In the genomic region with DNA sequence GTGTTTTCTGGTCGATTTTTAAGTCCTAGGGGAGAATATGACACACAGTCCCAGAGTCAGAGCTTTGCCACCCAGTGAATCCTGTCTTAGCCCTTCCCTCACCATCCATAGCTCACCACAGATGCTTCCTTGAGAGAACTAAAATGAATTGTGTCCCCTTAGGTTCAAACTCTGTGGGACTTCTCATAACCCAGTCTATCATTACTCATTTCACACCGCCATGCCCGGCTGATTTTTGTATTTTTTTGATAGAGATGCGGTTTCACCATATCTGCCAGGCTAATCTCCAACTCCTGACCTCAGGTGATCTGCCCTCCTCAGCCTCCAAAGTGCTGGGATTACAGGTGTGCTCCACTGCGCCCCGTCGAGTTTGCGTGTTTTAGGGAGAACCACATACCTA, we compare ENCODE assay signal across 17 cellular contexts.
DNase-seq lines count a peak whose midpoint lies in the region; ATAC-seq, FAIRE-seq and TF ChIP-seq lines count a peak whose summit lies in the region.
"Had no signal": no experiment of that assay in that cellular context is flagged by ENCODE, and none has a peak within 500 bp of the region (broad histone marks: within the 10 kb centered on the region; RNA-seq: fewer than 3 reads in every experiment).

No MANE protein-coding gene starts in this region.

- 83% methylated on average over 8 of the region's 8 CpGs for WGBS in GM12878 (ENCODE audit: insufficient coverage, insufficient replicate concordance, low lambda C conversion rate, missing lambda C conversion rate)

- H3K4me3 Mint-ChIP-seq in immature natural killer cell = peak overlapping the region; percentile 17 to 60 (median 39)
- H3K4me3 Mint-ChIP-seq in stimulated activated naive B cell treated with anti-CD40 and anti-IgM and Interleukin-4, amounts not matched to agents 10 μg/mL and 1 μg/mL and 100 μg/mL, for 72 hours = peak overlapping the region in 1 of 2 donors; percentile 44

- no peaks in the 10 kb centered on the region for H3K9me3 Mint-ChIP-seq in immature natural killer cell
- H3K9me3 Mint-ChIP-seq in stimulated activated naive B cell treated with anti-CD40 and anti-IgM and Interleukin-4, amounts not matched to agents 10 μg/mL and 1 μg/mL and 100 μg/mL, for 72 hours = peaks cover 0 to 2% of the 10 kb centered on the region in 2 donors

- FAIRE-seq in GM12878 (lab: Jason Lieb, UNC) = no peak

- H2AFZ ChIP-seq in HCT116 (ENCODE audit: low read depth, low read length, poor library complexity, severe bottlenecking) (no peak overlapping the region), GM12878 (ENCODE audit: control insufficient read depth, low read depth, low read length) (no peak overlapping the region)

- no peaks in the 10 kb centered on the region for H4K20me1 ChIP-seq in HCT116 (ENCODE audit: insufficient read depth)
- H4K20me1 ChIP-seq in GM12878 (ENCODE audit: control insufficient read depth, insufficient read depth) = no peaks in the 10 kb centered on the region
- H4K20me1 ChIP-seq: BLaER1 treated with 17β-estradiol and CSF1 and Interleukin-3, amounts not matched to agents 10 nM and 100 nM had no signal

- intact Hi-C loops in HCT116 (cut with micrococcal nuclease) = no loop called here
- intact Hi-C loops in GM12878 (cut with micrococcal nuclease; ENCODE audit: unreplicated experiment) = no loop called here

- TF ChIP-seq CTCF in HCT116 (IDR thresholded peaks at IDR 0.05 in 2 of 3, conservative IDR thresholded peaks at IDR 0.05 in 1 of 3; ENCODE audit: borderline replicate concordance in 1 of 3, insufficient read depth in 1 of 3, low read depth in 2 of 3, low read length in 2 of 3) (no peak), GM12878 (IDR thresholded peaks at IDR 0.05 in 2 of 3, conservative IDR thresholded peaks at IDR 0.05 in 1 of 3; ENCODE audit: control insufficient read depth in 2 of 3, extremely low read depth in 1 of 3, insufficient read depth in 1 of 3, low read depth in 3 of 3, low read length in 3 of 3) (no peak)

- H3K36me3 Mint-ChIP-seq in immature natural killer cell = peaks cover 10 to 37% (median 31%) of the 10 kb centered on the region in 3 donors
- peaks cover 33 to 62% of the 10 kb centered on the region in 2 donors for H3K36me3 Mint-ChIP-seq in stimulated activated naive B cell treated with anti-CD40 and anti-IgM and Interleukin-4, amounts not matched to agents 10 μg/mL and 1 μg/mL and 100 μg/mL, for 72 hours

- RAD21 ChIA-PET in HCT116 (lab: Charles Lee; ENCODE audit: low non-redundant PET in 1 of 2, low total read pairs in 2 of 2, uncharacterized antibody in 2 of 2, unreplicated experiment in 2 of 2) = no interaction called here
- RAD21 ChIA-PET in GM12878 (lab: Charles Lee; ENCODE audit: unreplicated experiment) = no interaction called here

- TF ChIP-seq POLR2A in HCT116 (IDR thresholded peaks at IDR 0.05; ENCODE audit: borderline replicate concordance, extremely low read depth, insufficient read depth, insufficient read length) (no peak), GM12878 (IDR thresholded peaks at IDR 0.05; ENCODE audit: low read depth, low read length) (no peak)

- BruUV-seq in HCT116 (replicated peaks; lab: Mats Ljungman, UMichigan) (no TSS peak), GM12878 (replicated peaks; lab: Mats Ljungman, UMichigan) (no TSS peak)

- H3K4me3 ChIP-seq in HCT116 (replicated peaks in 1 of 2; ENCODE audit: low read depth in 1 of 2, low read length in 2 of 2) (no peak overlapping the region), GM12878 (no peak overlapping the region)
- H3K4me3 ChIP-seq: BLaER1 treated with 17β-estradiol and CSF1 and Interleukin-3, amounts not matched to agents 10 nM and 100 nM; HAP-1; Peyer's patch had no signal

- H3K79me2 ChIP-seq in HCT116 (ENCODE audit: insufficient read depth, low read length) = no peaks in the 10 kb centered on the region
- no peaks in the 10 kb centered on the region for H3K79me2 ChIP-seq in GM12878 (ENCODE audit: control insufficient read depth, insufficient read depth, low read length)

- no peak overlapping the region for H3K27ac ChIP-seq in HCT116 (ENCODE audit: low read depth, low read length)
- H3K27ac ChIP-seq in GM12878 (ENCODE audit: control insufficient read depth, insufficient read depth) = no peak overlapping the region
- H3K27ac ChIP-seq: Peyer's patch had no signal

- POLR2A ChIA-PET in HCT116 (lab: Charles Lee) (no interaction called here), GM12878 (lab: Charles Lee) (no interaction called here)

- no peak for DNase-seq in HCT116 (ENCODE audit: low read depth, low spot score)
- DNase-seq in GM12878 (ENCODE audit: low read depth, low spot score) = no peak
- DNase-seq in immature natural killer cell = no peak
- no peak for DNase-seq in stimulated activated naive B cell treated with anti-CD40 and anti-IgM and Interleukin-4, amounts not matched to agents 10 μg/mL and 1 μg/mL and 100 μg/mL, for 72 hours
- DNase-seq in stimulated activated CD8-positive, alpha-beta memory T cell treated with anti-CD3 and anti-CD28 coated beads, Interleukin-4, amount 100 ng/mL, for 48 hours = no peak
- no peak for DNase-seq in midbrain (lab: John Stamatoyannopoulos, UW)
- DNase-seq: DND-41, NCI-H1092 treated with DMSO at 0.1 percent for 48 hours, NCI-H146, NCI-H2171, NCI-H526, Peyer's patch, Right ventricle myocardium superior had no signal

- no peaks in the 10 kb centered on the region for H3K36me3 ChIP-seq in HCT116 (ENCODE audit: control insufficient read depth in 1 of 2, insufficient read depth in 2 of 2, low read length in 2 of 2)
- H3K36me3 ChIP-seq in GM12878 (ENCODE audit: control insufficient read depth in 2 of 2, insufficient read depth in 2 of 2, low read length in 1 of 2) = no peaks in the 10 kb centered on the region
- H3K36me3 ChIP-seq: HAP-1 had no signal

- H3K4me1 ChIP-seq in HCT116 (ENCODE audit: control insufficient read depth in 1 of 2, insufficient read depth in 2 of 2, low read length in 2 of 2) (peaks cover 2 to 8% of the 10 kb centered on the region in 2 experiments; a peak in 2 of 4 replicates), GM12878 (ENCODE audit: control insufficient read depth, insufficient read depth, low read length) (no peaks in the 10 kb centered on the region)
- H3K4me1 ChIP-seq: HAP-1, Peyer's patch had no signal

- CTCF ChIA-PET in HCT116 (lab: Charles Lee) (no interaction called here), GM12878 (lab: Yijun Ruan, JAX) (interaction anchor here (3.8 kb wide), 1 partner anchor 51 kb away, joined by 12 read pairs; no protein-coding TSS in a partner anchor)

- SMC1A ChIA-PET in GM12878 (lab: Charles Lee; ENCODE audit: uncharacterized antibody, unreplicated experiment) = interaction anchor here (1.5 kb wide), 1 partner anchor 17 kb away, joined by 4 read pairs; no protein-coding TSS in a partner anchor

- H3K4me2 ChIP-seq in HCT116 (ENCODE audit: low read length) (peak overlapping the region; percentile 29; the same call in 1 of the 2 replicates), GM12878 (ENCODE audit: control insufficient read depth, insufficient read depth) (no peak overlapping the region)

- H3K27me3 Mint-ChIP-seq in immature natural killer cell (ENCODE audit: low read depth in 3 of 3) = peaks cover 0 to 4% (median 0%) of the 10 kb centered on the region in 3 donors
- H3K27me3 Mint-ChIP-seq in stimulated activated naive B cell treated with anti-CD40 and anti-IgM and Interleukin-4, amounts not matched to agents 10 μg/mL and 1 μg/mL and 100 μg/mL, for 72 hours = no peaks in the 10 kb centered on the region
- H3K27me3 Mint-ChIP-seq: IgD-negative memory B cell had no signal

- TF ChIP-seq EP300 in GM12878 (IDR thresholded peaks at IDR 0.05; ENCODE audit: borderline replicate concordance in 1 of 2, control insufficient read depth in 1 of 2, low read depth in 2 of 2, low read length in 2 of 2) = no peak

- in situ Hi-C loops in GM12878 (cut with MboI) = no loop called here

- peaks cover 43 to 52% of the 10 kb centered on the region in 2 donors for H3K4me1 Mint-ChIP-seq in immature natural killer cell
- H3K4me1 Mint-ChIP-seq in stimulated activated naive B cell treated with anti-CD40 and anti-IgM and Interleukin-4, amounts not matched to agents 10 μg/mL and 1 μg/mL and 100 μg/mL, for 72 hours = peaks cover 5 to 15% of the 10 kb centered on the region in 2 donors

- peak overlapping the region; percentile 76 to 88 (median 84) for H3K27ac Mint-ChIP-seq in immature natural killer cell
- H3K27ac Mint-ChIP-seq in stimulated activated naive B cell treated with anti-CD40 and anti-IgM and Interleukin-4, amounts not matched to agents 10 μg/mL and 1 μg/mL and 100 μg/mL, for 72 hours = peak overlapping the region; percentile 73

- ATAC-seq in HCT116 (no peak), GM12878 (peak; percentile 74), HG03442 (IDR thresholded peaks at IDR 0.05; ENCODE audit: unreplicated experiment) (no peak)
- ATAC-seq in stimulated activated naive B cell treated with anti-CD40 and anti-IgM and Interleukin-4, amounts not matched to agents 10 μg/mL and 1 μg/mL and 100 μg/mL, for 72 hours (replicated peaks) = peak; percentile 40 to 50

- no peaks in the 10 kb centered on the region for H3K27me3 ChIP-seq in HCT116 (ENCODE audit: insufficient read depth, low read length)
- no peaks in the 10 kb centered on the region for H3K27me3 ChIP-seq in GM12878 (replicated peaks in 1 of 2; ENCODE audit: control insufficient read depth in 2 of 2, insufficient read depth in 2 of 2, low read length in 1 of 2)
- H3K27me3 ChIP-seq: BLaER1 treated with 17β-estradiol and CSF1 and Interleukin-3, amounts not matched to agents 10 nM and 100 nM; Peyer's patch had no signal

- TF ChIP-seq RAD21 in HCT116 (IDR thresholded peaks at IDR 0.05; ENCODE audit: low read depth) (no peak), GM12878 (IDR thresholded peaks at IDR 0.05; ENCODE audit: insufficient read depth, low read depth, low read length) (no peak)

- no peaks in the 10 kb centered on the region for H3K9me3 ChIP-seq in HCT116 (ENCODE audit: control insufficient read depth in 1 of 2, insufficient read depth in 1 of 2, low read depth in 1 of 2, low read length in 2 of 2)
- no peaks in the 10 kb centered on the region; the same call in 2 of the 3 replicates for H3K9me3 ChIP-seq in GM12878 (replicated peaks; ENCODE audit: control insufficient read depth, insufficient read depth, low read length)
- H3K9me3 ChIP-seq: HAP-1, Peyer's patch had no signal

- H3K9ac ChIP-seq in HCT116 (ENCODE audit: low read length) (no peak overlapping the region), GM12878 (ENCODE audit: control insufficient read depth, insufficient read depth, low read length) (no peak overlapping the region)
- H3K9ac ChIP-seq: BLaER1 treated with 17β-estradiol and CSF1 and Interleukin-3, amounts not matched to agents 10 nM and 100 nM had no signal

- no peaks in the 10 kb centered on the region for H3K9me2 ChIP-seq in HCT116 (ENCODE audit: insufficient read depth)

TF ChIP-seq in HCT116, 20 proteins besides CTCF, POLR2A, EP300 and RAD21 (continues in another document):
- TF ChIP-seq, protein P1, sequence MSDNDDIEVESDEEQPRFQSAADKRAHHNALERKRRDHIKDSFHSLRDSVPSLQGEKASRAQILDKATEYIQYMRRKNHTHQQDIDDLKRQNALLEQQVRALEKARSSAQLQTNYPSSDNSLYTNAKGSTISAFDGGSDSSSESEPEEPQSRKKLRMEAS (IDR thresholded peaks at IDR 0.05) = no peak

Comparison
In these comparisons a context has a peak if more than half of its experiments do, and no peak if none do; other contexts are left out.
1. ATAC-seq: peak in GM12878 (single experiment) and stimulated activated naive B cell treated with anti-CD40 and anti-IgM and Interleukin-4, amounts not matched to agents 10 μg/mL and 1 μg/mL and 100 μg/mL, for 72 hours (2 of 2); none in HCT116 (single experiment) and HG03442 (single experiment).